8 cellular contexts compared by ENCODE assay signal in the genomic region with DNA sequence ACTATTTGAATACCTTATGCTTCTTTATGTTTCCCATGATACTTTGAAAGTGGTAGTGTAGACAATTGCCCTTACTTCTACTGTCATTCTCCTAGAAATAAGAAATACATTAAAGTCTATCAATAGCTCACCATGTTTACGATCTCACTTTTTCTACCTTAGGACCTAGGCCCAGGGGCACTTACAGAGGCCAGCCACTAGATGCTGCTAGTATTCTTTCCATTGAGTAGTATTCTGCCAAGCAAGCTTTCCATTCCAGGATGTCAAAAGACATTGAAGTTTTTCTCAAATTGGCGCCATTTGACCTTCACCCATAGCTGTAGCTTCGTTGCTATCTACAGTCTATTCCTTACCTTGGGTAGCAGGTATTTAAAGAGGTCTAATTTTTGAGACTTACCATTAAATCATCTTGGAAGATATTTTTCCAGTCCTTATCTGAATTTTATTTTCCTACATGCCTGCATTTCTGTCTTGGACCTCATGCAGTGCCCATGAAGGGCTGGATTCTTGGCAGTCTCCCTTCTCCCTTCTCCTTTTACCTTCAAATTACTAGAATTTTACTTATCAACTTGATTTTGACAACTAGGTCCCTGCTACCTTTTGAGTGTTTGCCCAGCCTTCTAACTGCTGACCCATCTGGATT.
DNase-seq lines count a peak whose midpoint lies in the region; ATAC-seq, FAIRE-seq and TF ChIP-seq lines count a peak whose summit lies in the region.

No MANE protein-coding gene starts in this region.

- TF ChIP-seq CTCF in upper lobe of left lung (IDR thresholded peaks at IDR 0.05) (peak; percentile 21 to 62 (median 55)), prostate gland (IDR thresholded peaks at IDR 0.05) (peak in 2 of 4 experiments; percentile 28 to 32)

- DNase-seq in AG20443 (ENCODE audit: low spot score): peak; percentile 34
- peak; percentile 27 for DNase-seq in NCI-H226
- peak in 39 of 58 donors; percentile 0 to 69 (median 14) for DNase-seq in anterior cingulate cortex (lab: John Stamatoyannopoulos, UW)
- DNase-seq in upper lobe of left lung: no peak
- no peak for DNase-seq in prostate gland (ENCODE audit: low spot score)

- no peaks in the 10 kb centered on the region for H3K36me3 ChIP-seq in upper lobe of left lung
- H3K36me3 ChIP-seq in prostate gland: no peaks in the 10 kb centered on the region

- intact Hi-C loops in prostate gland (cut with DNase I): no loop called here

- H3K9me3 ChIP-seq in upper lobe of left lung (no peaks in the 10 kb centered on the region), prostate gland (no peaks in the 10 kb centered on the region)

- no peak overlapping the region for H3K4me3 ChIP-seq in upper lobe of left lung
- H3K4me3 ChIP-seq in prostate gland: no peak overlapping the region

- ATAC-seq in GM19023 (IDR thresholded peaks at IDR 0.05; ENCODE audit: unreplicated experiment) (peak; percentile 91), HG03280 (IDR thresholded peaks at IDR 0.05; ENCODE audit: unreplicated experiment) (peak; percentile 86), upper lobe of left lung (ENCODE audit: low FRiP score in 2 of 2) (peak in 1 of 2 donors; percentile 77)

- peak; percentile 88 for FAIRE-seq in islet of Langerhans (lab: Jason Lieb, UNC)

- no peak for TF ChIP-seq EP300 in upper lobe of left lung (IDR thresholded peaks at IDR 0.05)

- no peak for TF ChIP-seq POLR2A in upper lobe of left lung (IDR thresholded peaks at IDR 0.05)
- TF ChIP-seq POLR2A in prostate gland (IDR thresholded peaks at IDR 0.05): no peak

- no peaks in the 10 kb centered on the region for H3K27me3 ChIP-seq in upper lobe of left lung
- no peaks in the 10 kb centered on the region for H3K27me3 ChIP-seq in prostate gland (replicated peaks; ENCODE audit: insufficient read depth)

- H3K4me1 ChIP-seq in upper lobe of left lung (no peaks in the 10 kb centered on the region), prostate gland (replicated peaks) (no peaks in the 10 kb centered on the region)

- 30 to 31% methylated on average over 3 of the region's 3 CpGs for WGBS in upper lobe of left lung, 2 donors
- WGBS in prostate gland: 47% methylated on average over 3 of the region's 3 CpGs

- H3K27ac ChIP-seq in upper lobe of left lung: no peak overlapping the region
- no peak overlapping the region for H3K27ac ChIP-seq in prostate gland

Comparison
In these comparisons a context has a peak if more than half of its experiments do, and no peak if none do; other contexts are left out.
1. DNase-seq: peak in AG20443 (single experiment), NCI-H226 (single experiment) and anterior cingulate cortex (39 of 58); none in upper lobe of left lung (0 of 2) and prostate gland (single experiment).